In the genomic region with DNA sequence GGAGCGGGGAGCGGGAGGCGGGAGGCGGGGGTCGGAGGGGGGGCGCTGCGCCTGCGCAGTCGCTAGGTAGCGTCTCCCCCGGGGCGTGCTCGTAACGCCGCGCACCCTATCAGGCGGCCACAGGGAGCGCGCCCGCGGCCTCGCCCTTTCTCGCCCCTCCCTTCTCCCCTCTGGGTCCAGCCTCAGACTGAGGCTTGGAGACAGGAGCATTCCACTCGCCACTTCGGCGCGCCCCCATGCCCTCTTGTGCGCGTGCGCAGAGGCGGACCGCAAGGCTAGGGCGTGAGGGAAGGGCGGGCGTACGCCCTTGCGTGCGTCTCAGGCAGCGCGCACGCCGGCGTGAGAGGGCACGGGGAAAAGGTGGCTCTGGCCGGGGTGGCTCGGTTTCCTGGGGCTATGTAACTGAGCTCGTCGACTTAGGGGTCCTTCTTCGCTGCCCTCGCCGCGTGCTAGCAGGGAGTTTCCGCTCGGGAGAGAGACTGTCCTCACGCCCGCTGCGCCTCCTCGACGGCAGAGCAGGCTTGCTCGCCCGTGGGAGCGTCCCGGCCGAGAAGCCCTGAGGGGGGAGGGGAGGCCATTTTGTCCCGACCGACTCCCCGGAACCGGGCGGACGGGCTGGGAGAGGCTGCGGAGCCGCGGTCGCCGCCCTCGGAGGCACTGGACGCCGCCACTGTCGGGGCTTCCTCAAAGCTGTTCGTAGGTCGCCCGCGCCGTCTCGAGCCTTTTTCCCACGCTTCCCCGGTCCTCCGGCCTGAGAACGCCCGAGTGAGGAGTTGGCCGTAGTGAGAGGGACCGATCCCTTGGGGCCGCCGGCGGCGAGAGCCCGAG, we compare ENCODE assay signal across 8 cellular contexts. TPM values are rescaled to one million over a fixed set of nuclear protein-coding genes. Genes with fewer than 3 reads are reported as not detected.
A peak's percentile ranks its signal among the peaks of the same experiment; 100 is the strongest.
DNase-seq lines count a peak whose midpoint lies in the region; ATAC-seq and TF ChIP-seq lines count a peak whose summit lies in the region.

A gene (plus strand): TSS at position 316 of the 828 bp plus-strand sequence. CDS start 525 bp downstream, outside the sequence.

- H4K8ac ChIP-seq in IMR-90 (ENCODE audit: low read depth in 2 of 2, low read length in 2 of 2) = peak within 1 kb of the TSS; percentile 65 to 99

- H3K4me3 ChIP-seq in IMR-90 (ENCODE audit: insufficient read depth, low read depth, low read length) (peak within 1 kb of the TSS; percentile 86), mucosa of descending colon (peak within 1 kb of the TSS; percentile 96)

- TF ChIP-seq RAD21 in IMR-90 (IDR thresholded peaks at IDR 0.05; ENCODE audit: low read length) = no peak

- peak within 1 kb of the TSS; percentile 90 for H3K56ac ChIP-seq in IMR-90 (ENCODE audit: extremely low read depth, insufficient read depth, low read length)

- intact Hi-C loops in IMR-90 (cut with micrococcal nuclease) = loop anchor here (2.0 kb wide), 1 partner anchor 37 kb away; no protein-coding TSS in a partner anchor
- intact Hi-C loops in mucosa of descending colon (cut with DNase I, micrococcal nuclease) = no loop called here

- dilution Hi-C loops in IMR-90 (cut with HindIII; ENCODE audit: low sequenced_read_pairs, unreplicated experiment) = no loop called here

- peak within 1 kb of the TSS; percentile 100 for H2AK9ac ChIP-seq in IMR-90 (replicated peaks; ENCODE audit: low read depth, low read length, poor library complexity)

- H3K27ac ChIP-seq in IMR-90 (ENCODE audit: insufficient read depth, low read length) = peak within 1 kb of the TSS; percentile 91

- BruUV-seq in IMR-90 (replicated peaks; lab: Mats Ljungman, UMichigan) = TSS peak; percentile 97

- no peaks in the 10 kb centered on the region for H3K27me3 ChIP-seq in IMR-90 (ENCODE audit: control insufficient read depth, insufficient read depth, low read length)

- H2BK15ac ChIP-seq in IMR-90 (ENCODE audit: low read depth, low read length) = no peak within 1 kb of the TSS

- H3K23ac ChIP-seq in IMR-90 (ENCODE audit: low read depth, low read length) = peak within 1 kb of the TSS; percentile 99

- peak; percentile 90 for TF ChIP-seq POLR2A in IMR-90 (IDR thresholded peaks at IDR 0.05; ENCODE audit: low read depth, low read length)

- peak within 1 kb of the TSS; percentile 78 for H3K18ac ChIP-seq in IMR-90 (ENCODE audit: low read depth, low read length)

- H2BK120ac ChIP-seq in IMR-90 (ENCODE audit: low read depth, low read length) = peak within 1 kb of the TSS; percentile 80

- H4K5ac ChIP-seq in IMR-90 (ENCODE audit: low read depth, low read length) = peak within 1 kb of the TSS; percentile 82

- H3K4ac ChIP-seq in IMR-90 (ENCODE audit: low read depth, low read length) = peak within 1 kb of the TSS; percentile 99

- H3K14ac ChIP-seq in IMR-90 (replicated peaks; ENCODE audit: low read depth, low read length) = peak within 1 kb of the TSS; percentile 97

- H3K9me1 ChIP-seq in IMR-90 (ENCODE audit: insufficient read depth, low read length) = peaks cover 6% of the 10 kb centered on the region

- peak; percentile 90 for ATAC-seq in GM21528 (IDR thresholded peaks at IDR 0.05; ENCODE audit: low FRiP score, unreplicated experiment)
- peak; percentile 97 for ATAC-seq in IMR-90 (ENCODE audit: low read depth)
- ATAC-seq in mucosa of descending colon = peak; percentile 91

- CTCF ChIA-PET in IMR-90 (lab: Yijun Ruan, JAX) = no interaction called here

- DNase-seq in DMS 273 (lab: John Stamatoyannopoulos, UW; ENCODE audit: unreplicated experiment) = peak; percentile 100
- peak; percentile 98 for DNase-seq in IMR-90
- DNase-seq in OCI-M1 (lab: John Stamatoyannopoulos, UW) = peak; percentile 99
- DNase-seq in activated T-cell treated with anti-CD3 and anti-CD28 coated beads for 24 hours (ENCODE audit: low read depth) = peak; percentile 99
- peak; percentile 95 for DNase-seq in epidermal melanocyte (ENCODE audit: insufficient read length, low spot score)
- peak; percentile 98 to 100 (median 100) for DNase-seq in mucosa of descending colon
- DNase-seq in stimulated activated CD8-positive, alpha-beta memory T cell treated with anti-CD3 and anti-CD28 coated beads, Interleukin-4, amount 100 ng/mL, for 24 hours (ENCODE audit: low read depth) = peak; percentile 100

- 0% methylated on average over 33 of the region's 97 CpGs; no CpG with 5 or more reads in 1 of the 2 experiments for WGBS in IMR-90 (ENCODE audit: extremely low coverage in 2 of 2, insufficient read length in 1 of 2), 2 experiments

- peak within 1 kb of the TSS; percentile 99 for H2AK5ac ChIP-seq in IMR-90 (ENCODE audit: low read depth, low read length)

- peak within 1 kb of the TSS; percentile 81 for H3K4me2 ChIP-seq in IMR-90 (ENCODE audit: low read depth, low read length)

- peaks cover 0 to 33% of the 10 kb centered on the region in 2 experiments; a peak in 2 of 4 replicates for H3K79me1 ChIP-seq in IMR-90 (ENCODE audit: low read depth in 1 of 2, low read length in 2 of 2)

- H2BK20ac ChIP-seq in IMR-90 (ENCODE audit: low read depth, low read length) = 0 out of 2 replicates have a peak within 1 kb of the TSS, but pooled peaks have one; percentile 50

- TF ChIP-seq CTCF in IMR-90 (conservative IDR thresholded peaks at IDR 0.05; ENCODE audit: low read depth, low read length) = no peak
- no peak for TF ChIP-seq CTCF in mucosa of descending colon (IDR thresholded peaks at IDR 0.05)

- H4K91ac ChIP-seq in IMR-90 (ENCODE audit: insufficient read depth, low read depth, low read length) = peak within 1 kb of the TSS; percentile 95

- peak within 1 kb of the TSS; percentile 94 for H2BK5ac ChIP-seq in IMR-90 (ENCODE audit: low read depth, low read length, poor library complexity, severe bottlenecking)

- H3K9me3 ChIP-seq in IMR-90 (ENCODE audit: control insufficient read depth, insufficient read depth, low read length) = no peaks in the 10 kb centered on the region
- H3K9me3 ChIP-seq in mucosa of descending colon = no peaks in the 10 kb centered on the region

- POLR2A ChIA-PET in IMR-90 (lab: Charles Lee; ENCODE audit: unreplicated experiment) = interaction anchor here (0.5 to 0.7 kb wide), 2 partner anchors 23 to 1325 kb away, joined by 3 to 4 read pairs; no protein-coding TSS in a partner anchor

- peak within 1 kb of the TSS; percentile 86 for H3K9ac ChIP-seq in IMR-90 (ENCODE audit: low read depth, low read length)

- in situ Hi-C loops in IMR-90 (cut with MboI; ENCODE audit: low sequenced_read_pairs) = no loop called here

- no peaks in the 10 kb centered on the region for H3K36me3 ChIP-seq in IMR-90 (ENCODE audit: control insufficient read depth, insufficient read depth, low read length)
- no peaks in the 10 kb centered on the region for H3K36me3 ChIP-seq in mucosa of descending colon (ENCODE audit: low read depth)

- H3K4me1 ChIP-seq in IMR-90 (ENCODE audit: control insufficient read depth, insufficient read depth, low read length) = no peaks in the 10 kb centered on the region
- peaks cover 17% of the 10 kb centered on the region for H3K4me1 ChIP-seq in mucosa of descending colon (ENCODE audit: low read depth)

- peak within 1 kb of the TSS; percentile 100 for H2AFZ ChIP-seq in IMR-90 (replicated peaks; ENCODE audit: low read length, poor library complexity)

- H4K20me1 ChIP-seq in IMR-90 (ENCODE audit: insufficient read depth, low read length) = peaks cover 48% of the 10 kb centered on the region

TF ChIP-seq in IMR-90, 13 proteins besides CTCF, POLR2A, EP300 and RAD21:
- TF ChIP-seq BHLHE40 (IDR thresholded peaks at IDR 0.05; ENCODE audit: low read depth, low read length) = peak; percentile 70; the same call in 1 of the 2 replicates
- TF ChIP-seq NFE2L2 (IDR thresholded peaks at IDR 0.05; ENCODE audit: low read depth, low read length) = no peak
- TF ChIP-seq MXI1 (IDR thresholded peaks at IDR 0.05; ENCODE audit: borderline replicate concordance, low read depth, low read length) = peak; percentile 86; the same call in 1 of the 2 replicates
- TF ChIP-seq MAZ (IDR thresholded peaks at IDR 0.05; ENCODE audit: borderline replicate concordance, low read depth, low read length) = peak; percentile 90
TF ChIP-seq in IMR-90: peak in this region for 3.

RNA-seq across cellular contexts. Expression of the gene that starts here (rescaled TPM):
- 30.1 and 79.7 TPM in 2 replicates for total RNA-seq in IMR-90 (2012; rRNA removed)
- polyA plus RNA-seq in IMR-90 (2012; rRNA removed) = 66.5 and 77.1 TPM in 2 replicates
- 45.2 and 71.7 TPM in 2 replicates for polyA plus RNA-seq in IMR-90 (2012; cell fraction: cytosol; rRNA removed)
- polyA plus RNA-seq in IMR-90 (2012; cell fraction: nucleus; rRNA removed; ENCODE audit: low replicate concordance) = 23.0 and 23.3 TPM in 2 replicates
- total RNA-seq in mucosa of descending colon = 100 to 1,000 TPM; 129 to 166 (median 162) TPM

Comparison
In these comparisons a context has a peak if more than half of its experiments do, and no peak if none do; other contexts are left out.
1. Peak in every context shown above with its lines: DNase-seq, ATAC-seq, H3K4me3 ChIP-seq and H3K27ac ChIP-seq.